9 cellular contexts compared by ENCODE assay signal in the genomic region with DNA sequence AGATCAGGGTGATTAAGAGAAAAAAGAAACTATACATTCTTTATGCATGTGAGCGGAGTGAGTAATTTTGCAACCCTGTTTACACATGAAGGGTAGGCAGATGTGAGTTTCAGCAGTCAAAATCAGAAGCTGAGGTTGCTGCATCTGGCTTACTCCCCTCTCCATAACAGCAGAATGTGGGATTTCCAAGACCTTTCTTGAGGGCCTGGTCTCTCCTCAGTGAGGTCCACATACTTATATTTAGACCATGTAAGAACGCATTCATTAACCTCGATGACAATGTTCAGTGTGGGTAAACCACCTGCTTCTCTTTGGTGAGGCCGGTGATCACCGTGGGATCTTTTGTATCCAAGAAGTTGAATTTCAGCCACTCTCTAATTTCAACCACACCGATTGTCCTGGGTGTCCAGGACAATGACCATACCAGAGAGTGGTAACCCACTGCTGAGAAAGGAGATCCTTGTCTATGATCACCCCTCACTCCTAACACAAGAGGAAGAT. TPM values are rescaled to one million over a fixed set of nuclear protein-coding genes. Genes with fewer than 3 reads are reported as not detected.
DNase-seq lines count a peak whose midpoint lies in the region; ATAC-seq, FAIRE-seq and TF ChIP-seq lines count a peak whose summit lies in the region.
"Had no signal": no experiment of that assay in that cellular context is flagged by ENCODE, and none has a peak within 500 bp of the region (broad histone marks: within the 10 kb centered on the region; RNA-seq: fewer than 3 reads in every experiment).

No MANE protein-coding gene starts in this region.

- no peaks in the 10 kb centered on the region for H3K36me3 Mint-ChIP-seq in H9 (ENCODE audit: insufficient read depth in 1 of 3, low read depth in 3 of 3)

- H4K20me1 ChIP-seq in H9 (ENCODE audit: control insufficient read depth, insufficient read depth, insufficient read length), result no peaks in the 10 kb centered on the region

- no peak overlapping the region for H3K4me3 ChIP-seq in bronchial epithelial cell (ENCODE audit: low read depth, low read length)
- H3K4me3 ChIP-seq in vagina, result no peak overlapping the region

- intact Hi-C loops in vagina (cut with DNase I), result loop anchor here (10.0 kb wide), 1 partner anchor 86 kb away; no protein-coding TSS in a partner anchor

- H3K27me3 Mint-ChIP-seq in H9 (ENCODE audit: low read depth), result no peaks in the 10 kb centered on the region; the same call in none of the 2 replicates

- H2BK120ac ChIP-seq in H9 (ENCODE audit: low read depth, low read length, poor library complexity, severe bottlenecking), result no peak overlapping the region

- H3K36me3 ChIP-seq in bronchial epithelial cell (ENCODE audit: control insufficient read depth, insufficient read depth, low read length) (no peaks in the 10 kb centered on the region), vagina (no peaks in the 10 kb centered on the region)

- no peak overlapping the region for H3K23ac ChIP-seq in H9 (ENCODE audit: insufficient read length, low read depth, low read length)

- ATAC-seq in GM18499 (IDR thresholded peaks at IDR 0.05; ENCODE audit: insufficient read depth, unreplicated experiment), result peak; percentile 35
- ATAC-seq in HG03175 (IDR thresholded peaks at IDR 0.05; ENCODE audit: unreplicated experiment), result peak; percentile 63

- no peaks in the 10 kb centered on the region for H3K79me1 ChIP-seq in H9 (ENCODE audit: insufficient read depth, low read depth, low read length, poor library complexity, severe bottlenecking)

- H2BK15ac ChIP-seq in H9 (ENCODE audit: low read depth, low read length), result no peak overlapping the region

- H3K9me3 ChIP-seq in vagina (no peaks in the 10 kb centered on the region), H9 (ENCODE audit: control insufficient read depth, low read depth, low read length) (no peaks in the 10 kb centered on the region)

- H3K27me3 ChIP-seq in bronchial epithelial cell (ENCODE audit: control insufficient read depth, insufficient read depth, low read length) (no peaks in the 10 kb centered on the region), vagina (no peaks in the 10 kb centered on the region), H9 (ENCODE audit: insufficient read depth, low read length) (0 out of 2 replicates have a peak, but pooled peaks cover 3% of the 10 kb centered on the region)

- no peak for FAIRE-seq in bronchial epithelial cell (lab: Jason Lieb, UNC)
- no peak for FAIRE-seq in H54 (lab: Jason Lieb, UNC)

- no peak overlapping the region for H2AK5ac ChIP-seq in H9 (ENCODE audit: insufficient read length, low read length)

- no peak overlapping the region for H3K14ac ChIP-seq in H9 (ENCODE audit: insufficient read depth, low read length)

- TF ChIP-seq POLR2A in vagina (IDR thresholded peaks at IDR 0.05), result no peak
- TF ChIP-seq POLR2A in H54 (IDR thresholded peaks at IDR 0.05; ENCODE audit: low read depth, low read length), result no peak

- H3K27ac Mint-ChIP-seq in H9, result no peak overlapping the region; a peak in 1 of 7 replicates

- H2BK20ac ChIP-seq in H9 (ENCODE audit: low read depth, low read length, poor library complexity, severe bottlenecking), result no peak overlapping the region

- H2BK12ac ChIP-seq in H9 (ENCODE audit: insufficient read length, low read depth, low read length), result no peak overlapping the region

- H3K27ac ChIP-seq in vagina (no peak overlapping the region), H9 (ENCODE audit: insufficient read length, low read depth, low read length) (no peak overlapping the region)

- H3K56ac ChIP-seq in H9 (ENCODE audit: insufficient read length, low read depth, low read length), result no peak overlapping the region

- DNase-seq in GM20000 (ENCODE audit: low spot score), result peak; percentile 75
- peak; percentile 46 for DNase-seq in bronchial epithelial cell (ENCODE audit: low read depth)
- no peak for DNase-seq in vagina (ENCODE audit: extremely low spot score in 2 of 2)
- DNase-seq in H9, result no peak
- no peak for DNase-seq in DMS79 (lab: John Stamatoyannopoulos, UW)
- DNase-seq in H54 (ENCODE audit: insufficient read length, low spot score), result no peak
- DNase-seq: GDM1 had no signal

- TF ChIP-seq CTCF in GM20000 (IDR thresholded peaks at IDR 0.05; ENCODE audit: extremely low read depth, missing control alignments), result no peak
- no peak for TF ChIP-seq CTCF in bronchial epithelial cell (IDR thresholded peaks at IDR 0.05; ENCODE audit: insufficient read depth, low read length, severe bottlenecking)
- TF ChIP-seq CTCF in vagina (IDR thresholded peaks at IDR 0.05), result no peak
- no peak for TF ChIP-seq CTCF in H9 (conservative IDR thresholded peaks at IDR 0.05)

- H4K5ac ChIP-seq in H9 (ENCODE audit: insufficient read length, low read depth, low read length), result no peak overlapping the region

- H3K4me1 ChIP-seq in vagina, result peaks cover 16% of the 10 kb centered on the region
- H3K4me1 ChIP-seq in H9 (ENCODE audit: insufficient read depth, low read length), result no peaks in the 10 kb centered on the region

- H4K91ac ChIP-seq in H9 (ENCODE audit: insufficient read length, low read depth, low read length), result no peak overlapping the region

- H3K4ac ChIP-seq in H9 (ENCODE audit: low read depth, low read length), result no peak overlapping the region

- no peak overlapping the region for H3K18ac ChIP-seq in H9 (ENCODE audit: insufficient read length, low read depth, low read length)

- H3K23me2 ChIP-seq in H9 (ENCODE audit: insufficient read length, low read depth, low read length, poor library complexity, severe bottlenecking), result no peaks in the 10 kb centered on the region

- peaks cover 0 to 3% of the 10 kb centered on the region in 2 experiments; a peak in 1 of 4 replicates for H3K4me1 Mint-ChIP-seq in H9

- H3K9ac ChIP-seq in H9 (ENCODE audit: extremely low read depth, insufficient read length, low read length), result no peak overlapping the region

- no CpG with 5 or more reads among the region's 6 CpGs for WGBS in H9 (ENCODE audit: extremely low coverage, insufficient read length, low lambda C conversion rate)

- H3T11ph ChIP-seq in H9 (ENCODE audit: low read length), result no peak overlapping the region

- H2BK5ac ChIP-seq in H9 (ENCODE audit: insufficient read length, low read length), result no peak overlapping the region

- H3K9me3 Mint-ChIP-seq in H9, result no peaks in the 10 kb centered on the region

- no peaks in the 10 kb centered on the region for H3K79me2 ChIP-seq in H9 (ENCODE audit: insufficient read depth, low read length)

- no peak overlapping the region for H3K4me2 ChIP-seq in H9 (ENCODE audit: insufficient read depth, insufficient read length, low read length)

- no peak overlapping the region for H3K4me3 Mint-ChIP-seq in H9

- H4K8ac ChIP-seq in H9 (replicated peaks; ENCODE audit: insufficient read length, low read depth, low read length), result no peak overlapping the region

- no peak overlapping the region for H2AFZ ChIP-seq in H9 (ENCODE audit: low read length)

RNA-seq across cellular contexts. Expression of a gene that starts 18.7 kb away (rescaled TPM):
- total RNA-seq in bronchial epithelial cell (16.6 and 20.5 TPM in 2 replicates), vagina (52.5 TPM), H9 (2021) (26.7 and 28.3 TPM in 2 replicates)

Comparison
In these comparisons a context has a peak if more than half of its experiments do, and no peak if none do; other contexts are left out.
1. DNase-seq: peak in GM20000 (single experiment) and bronchial epithelial cell (single experiment); none in vagina (0 of 2), H9 (single experiment), DMS79 (single experiment) and H54 (single experiment).